ENCODE assay signal across 22 cellular contexts in genomic region chr16:77724174-77724573, GRCh38. TPM values are rescaled to one million over a fixed set of nuclear protein-coding genes. Genes with fewer than 3 reads are reported as not detected.
DNase-seq lines count a peak whose midpoint lies in the region; ATAC-seq, FAIRE-seq and TF ChIP-seq lines count a peak whose summit lies in the region.
"Had no signal": no experiment of that assay in that cellular context is flagged by ENCODE, and none has a peak within 500 bp of the region (broad histone marks: within the 10 kb centered on the region; RNA-seq: fewer than 3 reads in every experiment).

No MANE protein-coding gene starts in this region.

- H3K4me3 ChIP-seq in NB4 (ENCODE audit: low read depth, low read length) (peak overlapping the region; percentile 84), H1 (ENCODE audit: extremely low read depth in 1 of 4, insufficient read depth in 2 of 4, low read depth in 3 of 4, low read length in 4 of 4) (no peak overlapping the region), trophoblast cell (ENCODE audit: low read depth, low read length) (no peak overlapping the region)
- H3K4me3 ChIP-seq: cardiac muscle cell, sigmoid colon, thoracic aorta had no signal

- peaks cover 22% of the 10 kb centered on the region for H3K4me1 Mint-ChIP-seq in activated T-cell treated with anti-CD3 and anti-CD28 coated beads, Interleukin-2, amount 50 U/mL, for 72 hours (ENCODE audit: low read depth)
- H3K4me1 Mint-ChIP-seq in activated T-cell treated with anti-CD3 and anti-CD28 coated beads, Interleukin-2, amount 50 U/mL, for 4 hours (ENCODE audit: low read depth) = peaks cover 12% of the 10 kb centered on the region
- peaks cover 16% of the 10 kb centered on the region for H3K4me1 Mint-ChIP-seq in neural crest cell

- no peak overlapping the region for H4K5ac ChIP-seq in H1 (ENCODE audit: insufficient read length, low read depth, low read length)

- no peaks in the 10 kb centered on the region for H3K27me3 Mint-ChIP-seq in activated T-cell treated with anti-CD3 and anti-CD28 coated beads, Interleukin-2, amount 50 U/mL, for 72 hours (ENCODE audit: low read depth)
- peaks cover 1% of the 10 kb centered on the region for H3K27me3 Mint-ChIP-seq in activated T-cell treated with anti-CD3 and anti-CD28 coated beads, Interleukin-2, amount 50 U/mL, for 4 hours (ENCODE audit: low read depth)
- no peaks in the 10 kb centered on the region for H3K27me3 Mint-ChIP-seq in neural crest cell (ENCODE audit: low read depth)

- peak overlapping the region; percentile 37 to 50 for H3K4me3 Mint-ChIP-seq in activated T-cell treated with anti-CD3 and anti-CD28 coated beads, Interleukin-2, amount 50 U/mL, for 72 hours
- H3K4me3 Mint-ChIP-seq in activated T-cell treated with anti-CD3 and anti-CD28 coated beads, Interleukin-2, amount 50 U/mL, for 4 hours = no peak overlapping the region
- H3K4me3 Mint-ChIP-seq in neural crest cell = peak overlapping the region; percentile 65

- H3K56ac ChIP-seq in H1 (replicated peaks; ENCODE audit: insufficient read length, low read depth, low read length) = no peak overlapping the region

- H3K36me3 ChIP-seq in H1 (ENCODE audit: control insufficient read depth in 2 of 4, insufficient read depth in 4 of 4, low read length in 3 of 4) (no peaks in the 10 kb centered on the region), trophoblast cell (ENCODE audit: control insufficient read depth in 1 of 2, insufficient read depth in 2 of 2, low read length in 2 of 2) (no peaks in the 10 kb centered on the region)
- H3K36me3 ChIP-seq: cardiac muscle cell, sigmoid colon, thoracic aorta had no signal

- H3K4me1 ChIP-seq in H1 (replicated peaks in 1 of 4; ENCODE audit: control insufficient read depth in 3 of 4, insufficient read depth in 4 of 4, low read length in 3 of 4) = peaks cover 0 to 4% (median 3%) of the 10 kb centered on the region in 4 experiments; a peak in 3 of 7 replicates
- H3K4me1 ChIP-seq in trophoblast cell (ENCODE audit: control insufficient read depth in 1 of 2, insufficient read depth in 2 of 2, low read length in 2 of 2) = peaks cover 0 to 5% of the 10 kb centered on the region in 2 experiments
- H3K4me1 ChIP-seq: parathyroid adenoma had no signal

- CTCF ChIA-PET in H1 (lab: Charles Lee; ENCODE audit: partially characterized antibody) = interaction anchor here (1.1 kb wide), 1 partner anchor 247 kb away, joined by 3 read pairs; no protein-coding TSS in a partner anchor

- no peak overlapping the region for H3K27ac ChIP-seq in H1 (ENCODE audit: low read depth, low read length)
- H3K27ac ChIP-seq in trophoblast cell (ENCODE audit: low read depth, low read length) = no peak overlapping the region
- H3K27ac ChIP-seq: cardiac muscle cell, parathyroid adenoma had no signal

- no peak overlapping the region for H4K91ac ChIP-seq in H1 (replicated peaks; ENCODE audit: insufficient read length, low read length)
- H4K91ac ChIP-seq in trophoblast cell (ENCODE audit: low read depth, low read length) = no peak overlapping the region

- H3K9ac ChIP-seq in H1 (replicated peaks in 1 of 4; ENCODE audit: extremely low read depth in 1 of 4, low read depth in 3 of 4, low read length in 3 of 4) (no peak overlapping the region), trophoblast cell (ENCODE audit: low read length) (no peak overlapping the region)
- H3K9ac ChIP-seq: parathyroid adenoma had no signal

- no peak overlapping the region for H3K4ac ChIP-seq in H1 (replicated peaks; ENCODE audit: insufficient read length, low read depth, low read length)
- H3K4ac ChIP-seq in trophoblast cell (ENCODE audit: low read depth, low read length) = no peak overlapping the region

- no peaks in the 10 kb centered on the region for H3K79me2 ChIP-seq in H1 (ENCODE audit: control insufficient read depth in 1 of 2, insufficient read depth in 2 of 2, low read length in 2 of 2)
- H3K79me2 ChIP-seq in trophoblast cell (ENCODE audit: control insufficient read depth, insufficient read depth, low read length, poor library complexity) = peaks cover 4% of the 10 kb centered on the region
- H3K79me2 ChIP-seq: parathyroid adenoma had no signal

- H3K4me2 ChIP-seq in H1 (ENCODE audit: insufficient read depth in 1 of 2, low read depth in 2 of 2, low read length in 2 of 2) (no peak overlapping the region), trophoblast cell (ENCODE audit: low read length) (no peak overlapping the region)

- no peak overlapping the region for H2AFZ ChIP-seq in H1 (ENCODE audit: low read length)
- no peak overlapping the region for H2AFZ ChIP-seq in trophoblast cell (ENCODE audit: insufficient read depth, low read length, poor library complexity)
- H2AFZ ChIP-seq: parathyroid adenoma had no signal

- H2BK15ac ChIP-seq in H1 (ENCODE audit: low read length) = no peak overlapping the region

- H2BK12ac ChIP-seq in H1 (ENCODE audit: low read depth, low read length) (peak overlapping the region; percentile 61; the same call in 1 of the 2 replicates), trophoblast cell (ENCODE audit: low read length) (no peak overlapping the region)

- H4K20me1 ChIP-seq in H1 (replicated peaks in 1 of 2; ENCODE audit: control insufficient read depth in 1 of 2, insufficient read depth in 2 of 2, low read length in 2 of 2) = no peaks in the 10 kb centered on the region

- WGBS in H1 (ENCODE audit: extremely low coverage in 1 of 2, insufficient coverage in 1 of 2, insufficient read length in 1 of 2, insufficient replicate concordance in 2 of 2, low coverage in 1 of 2, low lambda C conversion rate in 2 of 2, missing lambda C conversion rate in 1 of 2), 2 experiments = 94% methylated on average over 7 of the region's 7 CpGs; no CpG with 5 or more reads in 1 of the 2 experiments
- no CpG with 5 or more reads among the region's 7 CpGs for WGBS in trophoblast cell (ENCODE audit: extremely low coverage, insufficient coverage, insufficient read length)

- H2AK5ac ChIP-seq in H1 (ENCODE audit: low read depth, low read length) (no peak overlapping the region), trophoblast cell (ENCODE audit: low read length) (no peak overlapping the region)

- TF ChIP-seq POLR2A in NB4 (IDR thresholded peaks at IDR 0.05; ENCODE audit: extremely low read depth, insufficient read length) = no peak
- no peak for TF ChIP-seq POLR2A in H1 (IDR thresholded peaks at IDR 0.05; ENCODE audit: control extremely low read depth in 1 of 2, low read depth in 2 of 2, low read length in 2 of 2)

- peaks cover 2 to 10% of the 10 kb centered on the region in 2 donors for H3K36me3 Mint-ChIP-seq in activated T-cell treated with anti-CD3 and anti-CD28 coated beads, Interleukin-2, amount 50 U/mL, for 72 hours (ENCODE audit: insufficient read depth in 2 of 2)
- peaks cover 11% of the 10 kb centered on the region for H3K36me3 Mint-ChIP-seq in activated T-cell treated with anti-CD3 and anti-CD28 coated beads, Interleukin-2, amount 50 U/mL, for 4 hours (ENCODE audit: insufficient read depth)
- peaks cover 3% of the 10 kb centered on the region for H3K36me3 Mint-ChIP-seq in neural crest cell (ENCODE audit: low read depth)

- H2BK5ac ChIP-seq in H1 (ENCODE audit: low read depth, low read length) (no peak overlapping the region), trophoblast cell (ENCODE audit: low read depth, low read length, poor library complexity) (no peak overlapping the region)

- peak overlapping the region; percentile 50 for H3K27ac Mint-ChIP-seq in activated T-cell treated with anti-CD3 and anti-CD28 coated beads, Interleukin-2, amount 50 U/mL, for 72 hours
- H3K27ac Mint-ChIP-seq in neural crest cell (ENCODE audit: unreplicated experiment) = no peak overlapping the region

- no peak overlapping the region for H3K14ac ChIP-seq in H1 (ENCODE audit: insufficient read length)
- H3K14ac ChIP-seq in trophoblast cell (ENCODE audit: low read length) = no peak overlapping the region

- no peak overlapping the region for H2BK120ac ChIP-seq in H1 (replicated peaks; ENCODE audit: low read depth, low read length)
- H2BK120ac ChIP-seq in trophoblast cell (ENCODE audit: insufficient read depth, low read length, poor library complexity) = no peak overlapping the region

- no peak for TF ChIP-seq CTCF in NB4 (IDR thresholded peaks at IDR 0.05; ENCODE audit: low read depth, low read length)
- TF ChIP-seq CTCF in H1 (IDR thresholded peaks at IDR 0.05; ENCODE audit: control extremely low read depth in 1 of 3, insufficient read depth in 1 of 3, low read depth in 1 of 3, low read length in 3 of 3) = no peak
- TF ChIP-seq CTCF in neural crest cell (conservative IDR thresholded peaks at IDR 0.05) = no peak

- H3K23me2 ChIP-seq in H1 (ENCODE audit: low read depth, low read length) = no peaks in the 10 kb centered on the region; the same call in 1 of the 2 replicates

- H3K23ac ChIP-seq in H1 (ENCODE audit: insufficient read length) (no peak overlapping the region), trophoblast cell (ENCODE audit: low read length) (no peak overlapping the region)

- no peak overlapping the region for H3K18ac ChIP-seq in H1 (ENCODE audit: extremely low read depth, low read length)
- H3K18ac ChIP-seq in trophoblast cell (ENCODE audit: low read length) = no peak overlapping the region

- H3K79me1 ChIP-seq in H1 (ENCODE audit: low read depth, low read length) = no peaks in the 10 kb centered on the region
- H3K79me1 ChIP-seq in trophoblast cell (ENCODE audit: low read length) = peaks cover 8% of the 10 kb centered on the region

- POLR2A ChIA-PET in H1 (lab: Charles Lee; ENCODE audit: partially characterized antibody) = no interaction called here

- H3K9me3 Mint-ChIP-seq in activated T-cell treated with anti-CD3 and anti-CD28 coated beads, Interleukin-2, amount 50 U/mL, for 72 hours = peaks cover 0 to 3% of the 10 kb centered on the region in 2 donors
- H3K9me3 Mint-ChIP-seq in activated T-cell treated with anti-CD3 and anti-CD28 coated beads, Interleukin-2, amount 50 U/mL, for 4 hours = no peaks in the 10 kb centered on the region
- peaks cover 3% of the 10 kb centered on the region for H3K9me3 Mint-ChIP-seq in neural crest cell

- no peak for TF ChIP-seq RAD21 in H1 (IDR thresholded peaks at IDR 0.05 in 1 of 2, conservative IDR thresholded peaks at IDR 0.05 in 1 of 2; ENCODE audit: low read depth in 2 of 2, low read length in 2 of 2)

- H3K27me3 ChIP-seq in H1 (replicated peaks in 1 of 4; ENCODE audit: control insufficient read depth in 3 of 4, extremely low read depth in 1 of 4, insufficient read depth in 3 of 4, low read length in 3 of 4) (no peaks in the 10 kb centered on the region), trophoblast cell (ENCODE audit: insufficient read depth, low read length) (no peaks in the 10 kb centered on the region)
- H3K27me3 ChIP-seq: cardiac muscle cell, sigmoid colon had no signal

- no peak for TF ChIP-seq EP300 in H1 (IDR thresholded peaks at IDR 0.05; ENCODE audit: borderline replicate concordance in 1 of 2, low read depth in 2 of 2, low read length in 2 of 2)

- H2BK20ac ChIP-seq in H1 (ENCODE audit: low read length) = no peak overlapping the region

- H3K9me3 ChIP-seq in H1 (ENCODE audit: insufficient read depth in 2 of 2, low read depth in 1 of 2, low read length in 1 of 2) (no peaks in the 10 kb centered on the region), trophoblast cell (ENCODE audit: insufficient read depth, low read depth, low read length) (no peaks in the 10 kb centered on the region)
- H3K9me3 ChIP-seq: sigmoid colon, thoracic aorta had no signal

- H4K8ac ChIP-seq in H1 (ENCODE audit: extremely low read depth, insufficient read depth, low read length) (no peak overlapping the region), trophoblast cell (ENCODE audit: low read depth, low read length) (no peak overlapping the region)

- no peak for ATAC-seq in activated T-cell treated with anti-CD3 and anti-CD28 coated beads, Interleukin-2, amount 50 U/mL, for 72 hours (replicated peaks in 1 of 2)
- no peak for ATAC-seq in activated T-cell treated with anti-CD3 and anti-CD28 coated beads, Interleukin-2, amount 50 U/mL, for 4 hours

- DNase-seq in activated T-cell treated with anti-CD3 and anti-CD28 coated beads, Interleukin-2, amount 50 U/mL, for 72 hours = no peak
- no peak for DNase-seq in activated T-cell treated with anti-CD3 and anti-CD28 coated beads, Interleukin-2, amount 50 U/mL, for 4 hours
- peak; percentile 74 for DNase-seq in NB4 (ENCODE audit: low read depth)
- no peak for DNase-seq in H1 (ENCODE audit: low read depth in 1 of 2, low spot score in 2 of 2)
- no peak for DNase-seq in neural crest cell (ENCODE audit: low read depth, low spot score)
- no peak for DNase-seq in inferior parietal cortex (ENCODE audit: extremely low spot score)
- no peak for DNase-seq in trophoblast cell
- DNase-seq in amygdala (lab: John Stamatoyannopoulos, UW) = no peak
- DNase-seq: amniotic stem cell, dermis blood vessel endothelial cell, DMS79, GOT3, NCI-H1048, NCI-H2029 treated with DMSO at 0.1 percent for 48 hours, NCI-H446, sigmoid colon had no signal

- H4K12ac ChIP-seq in trophoblast cell (ENCODE audit: low read depth, low read length) = no peak overlapping the region

- no peak for FAIRE-seq in H1 (lab: Jason Lieb, UNC)
- FAIRE-seq: GM12891, GM19239, islet of Langerhans had no signal

RNA-seq across cellular contexts. Expression of gene NUDT7, which starts 1.9 kb away (rescaled TPM):
- total RNA-seq in activated T-cell treated with anti-CD3 and anti-CD28 coated beads, Interleukin-2, amount 50 U/mL, for 72 hours = 1 to 10 TPM; 6.5 to 8.2 TPM
- 1 to 10 TPM; 1.4 to 2.8 (median 1.7) TPM for total RNA-seq in activated T-cell treated with anti-CD3 and anti-CD28 coated beads, Interleukin-2, amount 50 U/mL, for 4 hours
- total RNA-seq in H1 (2021; fragmentation: NEBNext Ultra II Directional; extraction: Animal tissue kit (Norgen Biotek cat#: 25700)) = 8.8 and 9.9 TPM in 2 replicates
- 13.7 and 19.7 TPM in 2 replicates for polyA plus RNA-seq in H1 (2011; rRNA removed)
- polyA plus RNA-seq in H1 (2011; cell fraction: cytosol; rRNA removed) = 21.5 TPM
- polyA plus RNA-seq in H1 (2011; cell fraction: nucleus; rRNA removed) = 15.0 TPM
- 9.7 to 12.8 TPM (median 12.6 TPM) in 4 replicates for polyA plus RNA-seq in H1 (2012, experiment 1 of 2)
- polyA plus RNA-seq in H1 (2012, experiment 2 of 2) = 4.0 TPM
- polyA plus RNA-seq in H1 (2013, experiment 1 of 2) = 9.6 TPM
- 10.7 TPM for polyA plus RNA-seq in H1 (2013, experiment 2 of 2)
- 14.2 and 16.1 TPM in 2 replicates for polyA minus RNA-seq in H1 (2011; rRNA and poly(A)+ RNA removed)
- 10.3 TPM for polyA minus RNA-seq in H1 (2011; cell fraction: cytosol; rRNA and poly(A)+ RNA removed)
- 9.3 TPM for polyA minus RNA-seq in H1 (2011; cell fraction: nucleus; rRNA and poly(A)+ RNA removed)
- total RNA-seq in neural crest cell = 4.7 TPM in 2 replicates
- 4.1 TPM in 2 replicates for polyA plus RNA-seq in trophoblast cell (2013)
